In genomic region chr19:36528921-36529518, GRCh38 we compare ENCODE assay signal across 1 cellular context.
TF ChIP-seq lines count a peak whose summit lies in the region.

No MANE protein-coding gene starts in this region.

TF ChIP-seq in HepG2, 621 proteins besides CTCF, POLR2A, EP300 and RAD21 (continues in another document):
- TF ChIP-seq ZNF318 (CRISPR knock-in tag; IDR thresholded peaks at IDR 0.05) (0 out of 2 replicates have a peak, but pooled peaks have one; percentile 12), ZNF503 (CRISPR knock-in tag; IDR thresholded peaks at IDR 0.05) (0 out of 2 replicates have a peak, but pooled peaks have one; percentile 31), ZNF441 (CRISPR knock-in tag; IDR thresholded peaks at IDR 0.05; ENCODE audit: borderline replicate concordance) (0 out of 2 replicates have a peak, but pooled peaks have one; percentile 2), ADNP (CRISPR knock-in tag; IDR thresholded peaks at IDR 0.05) (0 out of 2 replicates have a peak, but pooled peaks have one; percentile 45), ZNF513 (CRISPR knock-in tag; conservative IDR thresholded peaks at IDR 0.05) (no peak), ZNF704 (CRISPR knock-in tag; IDR thresholded peaks at IDR 0.05; ENCODE audit: borderline replicate concordance) (0 out of 2 replicates have a peak, but pooled peaks have one; percentile 10), FOXC1 (CRISPR knock-in tag; IDR thresholded peaks at IDR 0.05; ENCODE audit: borderline replicate concordance) (0 out of 2 replicates have a peak, but pooled peaks have one; percentile 1), ZNF646 (CRISPR knock-in tag; IDR thresholded peaks at IDR 0.05) (peak; percentile 99), ARID4A (CRISPR knock-in tag; IDR thresholded peaks at IDR 0.05; ENCODE audit: borderline replicate concordance) (peak; percentile 56), ZNF431 (CRISPR knock-in tag; IDR thresholded peaks at IDR 0.05; ENCODE audit: borderline replicate concordance, low read depth) (0 out of 2 replicates have a peak, but pooled peaks have one; percentile 46), ZNF296 (CRISPR knock-in tag; conservative IDR thresholded peaks at IDR 0.05) (0 out of 2 replicates have a peak, but pooled peaks have one; percentile 10), ZNF20 (CRISPR knock-in tag; IDR thresholded peaks at IDR 0.05) (no peak), ZNF674 (CRISPR knock-in tag; IDR thresholded peaks at IDR 0.05; ENCODE audit: low read depth) (no peak), JUNB (CRISPR knock-in tag; IDR thresholded peaks at IDR 0.05; ENCODE audit: borderline replicate concordance) (0 out of 2 replicates have a peak, but pooled peaks have one; percentile 34), MAZ (IDR thresholded peaks at IDR 0.05; ENCODE audit: borderline replicate concordance, low read depth, low read length) (no peak), MAZ (CRISPR knock-in tag; IDR thresholded peaks at IDR 0.05; ENCODE audit: low read depth) (0 out of 2 replicates have a peak, but pooled peaks have one; percentile 7), SOX13 (IDR thresholded peaks at IDR 0.05) (0 out of 2 replicates have a peak, but pooled peaks have one; percentile 4), SOX13 (CRISPR knock-in tag; conservative IDR thresholded peaks at IDR 0.05 in 1 of 2, IDR thresholded peaks at IDR 0.05 in 1 of 2) (no peak), U2AF2 (IDR thresholded peaks at IDR 0.05; ENCODE audit: low read depth, low read length) (no peak), NCOA5 (CRISPR knock-in tag; IDR thresholded peaks at IDR 0.05) (0 out of 2 replicates have a peak, but pooled peaks have one; percentile 75), BORCS8-MEF2B (CRISPR knock-in tag; IDR thresholded peaks at IDR 0.05) (peak; percentile 48; the same call in 1 of the 2 replicates), LBX2 (CRISPR knock-in tag; IDR thresholded peaks at IDR 0.05; ENCODE audit: borderline replicate concordance) (no peak), ZFP37 (CRISPR knock-in tag; IDR thresholded peaks at IDR 0.05; ENCODE audit: borderline replicate concordance) (peak; percentile 56; the same call in 1 of the 2 replicates)
